1 cellular context compared by ENCODE assay signal in genomic region chr5:116848974-116849586, GRCh38.
TF ChIP-seq lines count a peak whose summit lies in the region.

No MANE protein-coding gene starts in this region.

TF ChIP-seq in HepG2, 621 proteins besides CTCF, POLR2A, EP300 and RAD21 (continued from another document and continues in another):
- TF ChIP-seq FOXA3 (CRISPR knock-in tag; IDR thresholded peaks at IDR 0.05) (peak; percentile 30; the same call in 1 of the 2 replicates), ZNF644 (CRISPR knock-in tag; IDR thresholded peaks at IDR 0.05; ENCODE audit: low read depth) (peak; percentile 62), LCORL (IDR thresholded peaks at IDR 0.05) (no peak), LCORL (CRISPR knock-in tag; IDR thresholded peaks at IDR 0.05) (0 out of 2 replicates have a peak, but pooled peaks have one; percentile 48), ZNF205 (CRISPR knock-in tag; IDR thresholded peaks at IDR 0.05) (0 out of 2 replicates have a peak, but pooled peaks have one; percentile 38), GMEB1 (CRISPR knock-in tag; IDR thresholded peaks at IDR 0.05; ENCODE audit: borderline replicate concordance) (no peak), ZNF326 (CRISPR knock-in tag; IDR thresholded peaks at IDR 0.05; ENCODE audit: borderline replicate concordance) (no peak), HDAC6 (IDR thresholded peaks at IDR 0.05; ENCODE audit: low read depth, low read length) (no peak), USF2 (IDR thresholded peaks at IDR 0.05; ENCODE audit: low read depth, low read length) (no peak), USF2 (CRISPR knock-in tag; IDR thresholded peaks at IDR 0.05; ENCODE audit: borderline replicate concordance) (peak; percentile 57; the same call in 1 of the 2 replicates), RARA (CRISPR knock-in tag; IDR thresholded peaks at IDR 0.05) (peak; percentile 97), ZC3H4 (CRISPR knock-in tag; IDR thresholded peaks at IDR 0.05; ENCODE audit: borderline replicate concordance) (no peak), RXRB (CRISPR knock-in tag; IDR thresholded peaks at IDR 0.05; ENCODE audit: borderline replicate concordance) (peak; percentile 76; the same call in 1 of the 2 replicates), ZNF768 (CRISPR knock-in tag; IDR thresholded peaks at IDR 0.05) (no peak), PREB (CRISPR knock-in tag; IDR thresholded peaks at IDR 0.05) (no peak), TFE3 (CRISPR knock-in tag; IDR thresholded peaks at IDR 0.05) (peak; percentile 86), ZKSCAN1 (IDR thresholded peaks at IDR 0.05; ENCODE audit: low read length) (no peak), RBAK (CRISPR knock-in tag; IDR thresholded peaks at IDR 0.05) (no peak), NR2C2 (CRISPR knock-in tag; IDR thresholded peaks at IDR 0.05; ENCODE audit: borderline replicate concordance) (peak; percentile 82), FOXP1 (IDR thresholded peaks at IDR 0.05) (no peak), FOXP1 (CRISPR knock-in tag; IDR thresholded peaks at IDR 0.05) (0 out of 2 replicates have a peak, but pooled peaks have one; percentile 63), HOMEZ (CRISPR knock-in tag; IDR thresholded peaks at IDR 0.05; ENCODE audit: low read depth) (0 out of 2 replicates have a peak, but pooled peaks have one; percentile 29), ZMAT3 (CRISPR knock-in tag; conservative IDR thresholded peaks at IDR 0.05) (no peak), ZNF225 (CRISPR knock-in tag; IDR thresholded peaks at IDR 0.05) (no peak), TBX2 (CRISPR knock-in tag; IDR thresholded peaks at IDR 0.05; ENCODE audit: borderline replicate concordance) (peak; percentile 60; the same call in 1 of the 2 replicates), MTF1 (CRISPR knock-in tag; IDR thresholded peaks at IDR 0.05) (no peak), DRAP1 (CRISPR knock-in tag; IDR thresholded peaks at IDR 0.05) (peak; percentile 21; the same call in 1 of the 2 replicates), HDAC2 (CRISPR knock-in tag; IDR thresholded peaks at IDR 0.05) (peak; percentile 51; the same call in 1 of the 2 replicates), ARID2 (CRISPR knock-in tag; IDR thresholded peaks at IDR 0.05; ENCODE audit: borderline replicate concordance) (no peak), CEBPB (IDR thresholded peaks at IDR 0.05; ENCODE audit: borderline replicate concordance, low read depth, low read length) (peak; percentile 52; the same call in 1 of the 2 replicates), SMAD3 (CRISPR knock-in tag; IDR thresholded peaks at IDR 0.05) (no peak), RCOR2 (CRISPR knock-in tag; IDR thresholded peaks at IDR 0.05) (0 out of 2 replicates have a peak, but pooled peaks have one; percentile 26), ZNF652 (CRISPR knock-in tag; IDR thresholded peaks at IDR 0.05; ENCODE audit: borderline replicate concordance, low read depth) (0 out of 2 replicates have a peak, but pooled peaks have one; percentile 23), MIXL1 (CRISPR knock-in tag; IDR thresholded peaks at IDR 0.05) (peak; percentile 58; the same call in 1 of the 2 replicates), ATF1 (CRISPR knock-in tag; IDR thresholded peaks at IDR 0.05) (no peak), NRL (CRISPR knock-in tag; IDR thresholded peaks at IDR 0.05; ENCODE audit: borderline replicate concordance) (no peak), ZNF354B (CRISPR knock-in tag; IDR thresholded peaks at IDR 0.05) (no peak)
- TF ChIP-seq, protein P1, sequence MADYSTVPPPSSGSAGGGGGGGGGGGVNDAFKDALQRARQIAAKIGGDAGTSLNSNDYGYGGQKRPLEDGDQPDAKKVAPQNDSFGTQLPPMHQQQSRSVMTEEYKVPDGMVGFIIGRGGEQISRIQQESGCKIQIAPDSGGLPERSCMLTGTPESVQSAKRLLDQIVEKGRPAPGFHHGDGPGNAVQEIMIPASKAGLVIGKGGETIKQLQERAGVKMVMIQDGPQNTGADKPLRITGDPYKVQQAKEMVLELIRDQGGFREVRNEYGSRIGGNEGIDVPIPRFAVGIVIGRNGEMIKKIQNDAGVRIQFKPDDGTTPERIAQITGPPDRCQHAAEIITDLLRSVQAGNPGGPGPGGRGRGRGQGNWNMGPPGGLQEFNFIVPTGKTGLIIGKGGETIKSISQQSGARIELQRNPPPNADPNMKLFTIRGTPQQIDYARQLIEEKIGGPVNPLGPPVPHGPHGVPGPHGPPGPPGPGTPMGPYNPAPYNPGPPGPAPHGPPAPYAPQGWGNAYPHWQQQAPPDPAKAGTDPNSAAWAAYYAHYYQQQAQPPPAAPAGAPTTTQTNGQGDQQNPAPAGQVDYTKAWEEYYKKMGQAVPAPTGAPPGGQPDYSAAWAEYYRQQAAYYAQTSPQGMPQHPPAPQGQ (CRISPR knock-in tag; IDR thresholded peaks at IDR 0.05; ENCODE audit: borderline replicate concordance): no peak
- TF ChIP-seq, protein P2, sequence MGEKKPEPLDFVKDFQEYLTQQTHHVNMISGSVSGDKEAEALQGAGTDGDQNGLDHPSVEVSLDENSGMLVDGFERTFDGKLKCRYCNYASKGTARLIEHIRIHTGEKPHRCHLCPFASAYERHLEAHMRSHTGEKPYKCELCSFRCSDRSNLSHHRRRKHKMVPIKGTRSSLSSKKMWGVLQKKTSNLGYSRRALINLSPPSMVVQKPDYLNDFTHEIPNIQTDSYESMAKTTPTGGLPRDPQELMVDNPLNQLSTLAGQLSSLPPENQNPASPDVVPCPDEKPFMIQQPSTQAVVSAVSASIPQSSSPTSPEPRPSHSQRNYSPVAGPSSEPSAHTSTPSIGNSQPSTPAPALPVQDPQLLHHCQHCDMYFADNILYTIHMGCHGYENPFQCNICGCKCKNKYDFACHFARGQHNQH (CRISPR knock-in tag; IDR thresholded peaks at IDR 0.05): no peak
- TF ChIP-seq, protein P3, sequence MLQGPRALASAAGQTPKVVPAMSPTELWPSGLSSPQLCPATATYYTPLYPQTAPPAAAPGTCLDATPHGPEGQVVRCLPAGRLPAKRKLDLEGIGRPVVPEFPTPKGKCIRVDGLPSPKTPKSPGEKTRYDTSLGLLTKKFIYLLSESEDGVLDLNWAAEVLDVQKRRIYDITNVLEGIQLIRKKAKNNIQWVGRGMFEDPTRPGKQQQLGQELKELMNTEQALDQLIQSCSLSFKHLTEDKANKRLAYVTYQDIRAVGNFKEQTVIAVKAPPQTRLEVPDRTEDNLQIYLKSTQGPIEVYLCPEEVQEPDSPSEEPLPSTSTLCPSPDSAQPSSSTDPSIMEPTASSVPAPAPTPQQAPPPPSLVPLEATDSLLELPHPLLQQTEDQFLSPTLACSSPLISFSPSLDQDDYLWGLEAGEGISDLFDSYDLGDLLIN (CRISPR knock-in tag; IDR thresholded peaks at IDR 0.05; ENCODE audit: borderline replicate concordance): no peak
- TF ChIP-seq, protein P4, sequence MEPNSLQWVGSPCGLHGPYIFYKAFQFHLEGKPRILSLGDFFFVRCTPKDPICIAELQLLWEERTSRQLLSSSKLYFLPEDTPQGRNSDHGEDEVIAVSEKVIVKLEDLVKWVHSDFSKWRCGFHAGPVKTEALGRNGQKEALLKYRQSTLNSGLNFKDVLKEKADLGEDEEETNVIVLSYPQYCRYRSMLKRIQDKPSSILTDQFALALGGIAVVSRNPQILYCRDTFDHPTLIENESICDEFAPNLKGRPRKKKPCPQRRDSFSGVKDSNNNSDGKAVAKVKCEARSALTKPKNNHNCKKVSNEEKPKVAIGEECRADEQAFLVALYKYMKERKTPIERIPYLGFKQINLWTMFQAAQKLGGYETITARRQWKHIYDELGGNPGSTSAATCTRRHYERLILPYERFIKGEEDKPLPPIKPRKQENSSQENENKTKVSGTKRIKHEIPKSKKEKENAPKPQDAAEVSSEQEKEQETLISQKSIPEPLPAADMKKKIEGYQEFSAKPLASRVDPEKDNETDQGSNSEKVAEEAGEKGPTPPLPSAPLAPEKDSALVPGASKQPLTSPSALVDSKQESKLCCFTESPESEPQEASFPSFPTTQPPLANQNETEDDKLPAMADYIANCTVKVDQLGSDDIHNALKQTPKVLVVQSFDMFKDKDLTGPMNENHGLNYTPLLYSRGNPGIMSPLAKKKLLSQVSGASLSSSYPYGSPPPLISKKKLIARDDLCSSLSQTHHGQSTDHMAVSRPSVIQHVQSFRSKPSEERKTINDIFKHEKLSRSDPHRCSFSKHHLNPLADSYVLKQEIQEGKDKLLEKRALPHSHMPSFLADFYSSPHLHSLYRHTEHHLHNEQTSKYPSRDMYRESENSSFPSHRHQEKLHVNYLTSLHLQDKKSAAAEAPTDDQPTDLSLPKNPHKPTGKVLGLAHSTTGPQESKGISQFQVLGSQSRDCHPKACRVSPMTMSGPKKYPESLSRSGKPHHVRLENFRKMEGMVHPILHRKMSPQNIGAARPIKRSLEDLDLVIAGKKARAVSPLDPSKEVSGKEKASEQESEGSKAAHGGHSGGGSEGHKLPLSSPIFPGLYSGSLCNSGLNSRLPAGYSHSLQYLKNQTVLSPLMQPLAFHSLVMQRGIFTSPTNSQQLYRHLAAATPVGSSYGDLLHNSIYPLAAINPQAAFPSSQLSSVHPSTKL (CRISPR knock-in tag; IDR thresholded peaks at IDR 0.05): peak; percentile 55
